ENCODE assay signal across 8 cellular contexts in the genomic region with DNA sequence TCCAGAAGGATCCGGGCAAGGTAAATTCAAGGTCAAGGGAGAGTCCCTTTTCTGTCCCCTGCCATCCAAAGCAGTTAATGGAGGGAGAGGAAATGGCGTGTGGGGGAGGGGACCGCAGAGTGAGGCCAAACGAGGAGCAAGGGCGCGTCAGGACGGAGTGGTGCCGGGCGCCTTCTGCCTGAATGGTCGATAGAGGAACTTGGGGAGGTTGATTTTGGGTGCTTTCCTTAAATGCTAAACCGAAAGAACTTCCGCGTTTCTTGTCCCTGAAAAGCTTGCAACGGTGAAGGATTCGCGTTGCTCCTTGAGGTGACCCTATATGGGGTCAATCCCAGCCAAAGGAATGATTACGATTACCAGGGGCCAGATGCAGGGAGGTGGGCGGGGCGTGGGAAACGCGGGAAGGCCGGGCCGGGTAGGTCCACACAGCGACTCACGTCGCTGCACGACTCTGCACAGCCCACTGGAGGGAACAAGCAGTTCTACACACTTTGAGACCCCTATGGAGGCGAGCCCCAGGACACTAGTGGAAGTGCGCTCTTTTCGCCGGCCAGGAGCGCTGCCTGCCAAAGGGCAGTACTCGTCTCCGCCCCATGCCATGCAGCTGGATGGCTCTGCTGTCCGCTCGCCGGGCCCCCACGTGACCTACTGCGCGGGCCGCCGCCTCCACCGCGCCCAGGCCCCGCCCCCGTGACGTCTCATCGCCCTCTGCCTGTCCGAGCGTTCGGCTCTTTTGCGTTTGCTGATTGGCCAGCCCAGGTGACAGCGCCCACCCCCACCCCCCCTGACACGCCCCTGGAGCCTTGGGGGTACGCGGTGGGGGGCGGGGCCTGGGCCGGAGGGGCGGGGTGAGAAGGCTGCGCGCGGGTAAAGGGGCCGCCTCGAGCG. TPM values are rescaled to one million over a fixed set of nuclear protein-coding genes. Genes with fewer than 3 reads are reported as not detected.
DNase-seq lines count a peak whose midpoint lies in the region; ATAC-seq and TF ChIP-seq lines count a peak whose summit lies in the region.

No MANE protein-coding gene starts in this region.

- no peak for TF ChIP-seq CTCF in fibroblast of pulmonary artery (IDR thresholded peaks at IDR 0.05; ENCODE audit: low read length, missing control alignments)

- peaks cover 14% of the 10 kb centered on the region for H3K4me1 Mint-ChIP-seq in activated T-helper 17 cell treated with anti-CD3 and anti-CD28 coated beads, Interleukin-2, amount 50 U/mL, for 72 hours
- H3K4me1 Mint-ChIP-seq in natural killer cell treated with Interleukin-12 subunit alpha and Interleukin-12 subunit beta and Interleukin-15 and Interleukin-18, amount 100 ng/mL, for 72 hours (ENCODE audit: low read depth in 2 of 2), result peaks cover 19 to 37% of the 10 kb centered on the region in 2 donors

- H3K27ac Mint-ChIP-seq in activated T-helper 17 cell treated with anti-CD3 and anti-CD28 coated beads, Interleukin-2, amount 50 U/mL, for 72 hours, result peak overlapping the region; percentile 98
- H3K27ac Mint-ChIP-seq in natural killer cell treated with Interleukin-12 subunit alpha and Interleukin-12 subunit beta and Interleukin-15 and Interleukin-18, amount 100 ng/mL, for 72 hours, result peak overlapping the region; percentile 86 to 92

- DNase-seq in EH (ENCODE audit: low read depth), result peak; percentile 93
- DNase-seq in GOT3 (lab: John Stamatoyannopoulos, UW), result peak; percentile 60
- DNase-seq in Kasumi-1 (lab: John Stamatoyannopoulos, UW), result peak; percentile 74 to 78
- DNase-seq in RPMI7951 (ENCODE audit: low read depth), result peak; percentile 92
- peak; percentile 93 for DNase-seq in fibroblast of pulmonary artery (ENCODE audit: low read depth)
- peak; percentile 95 for DNase-seq in natural killer cell treated with Interleukin-12 subunit alpha and Interleukin-12 subunit beta and Interleukin-15 and Interleukin-18, amount 100 ng/mL, for 72 hours (ENCODE audit: low spot score)
- peak; percentile 80 to 89 (median 84) for DNase-seq in stimulated activated naive CD4-positive, alpha-beta T cell (lab: John Stamatoyannopoulos, UW)

- peak; percentile 68 for ATAC-seq in activated T-helper 17 cell treated with anti-CD3 and anti-CD28 coated beads, Interleukin-2, amount 50 U/mL, for 72 hours (replicated peaks)
- peak; percentile 93 to 95 for ATAC-seq in natural killer cell treated with Interleukin-12 subunit alpha and Interleukin-12 subunit beta and Interleukin-15 and Interleukin-18, amount 100 ng/mL, for 72 hours

- H3K4me3 Mint-ChIP-seq in activated T-helper 17 cell treated with anti-CD3 and anti-CD28 coated beads, Interleukin-2, amount 50 U/mL, for 72 hours, result peak overlapping the region; percentile 84
- peak overlapping the region; percentile 92 for H3K4me3 Mint-ChIP-seq in natural killer cell treated with Interleukin-12 subunit alpha and Interleukin-12 subunit beta and Interleukin-15 and Interleukin-18, amount 100 ng/mL, for 72 hours

- peaks cover 56% of the 10 kb centered on the region for H3K36me3 Mint-ChIP-seq in activated T-helper 17 cell treated with anti-CD3 and anti-CD28 coated beads, Interleukin-2, amount 50 U/mL, for 72 hours (ENCODE audit: low read depth)
- no peaks in the 10 kb centered on the region for H3K36me3 Mint-ChIP-seq in natural killer cell treated with Interleukin-12 subunit alpha and Interleukin-12 subunit beta and Interleukin-15 and Interleukin-18, amount 100 ng/mL, for 72 hours

- no peaks in the 10 kb centered on the region for H3K27me3 Mint-ChIP-seq in activated T-helper 17 cell treated with anti-CD3 and anti-CD28 coated beads, Interleukin-2, amount 50 U/mL, for 72 hours
- no peaks in the 10 kb centered on the region for H3K27me3 Mint-ChIP-seq in natural killer cell treated with Interleukin-12 subunit alpha and Interleukin-12 subunit beta and Interleukin-15 and Interleukin-18, amount 100 ng/mL, for 72 hours

- no peaks in the 10 kb centered on the region for H3K9me3 Mint-ChIP-seq in activated T-helper 17 cell treated with anti-CD3 and anti-CD28 coated beads, Interleukin-2, amount 50 U/mL, for 72 hours
- no peaks in the 10 kb centered on the region for H3K9me3 Mint-ChIP-seq in natural killer cell treated with Interleukin-12 subunit alpha and Interleukin-12 subunit beta and Interleukin-15 and Interleukin-18, amount 100 ng/mL, for 72 hours

- peak overlapping the region; percentile 68 for H3K4me3 ChIP-seq in fibroblast of pulmonary artery (replicated peaks; ENCODE audit: low read depth, low read length)

RNA-seq across cellular contexts. Expression of a gene that starts 0.5 kb away (rescaled TPM):
- total RNA-seq in RPMI7951 (2014; rRNA removed; shearing (Covaris generic)), result 6.6 and 7.2 TPM in 2 replicates
- 100 to 1,000 TPM in 1 of 2 donors, 10 to 100 TPM in 1; 70.4 to 120 TPM for total RNA-seq in activated T-helper 17 cell treated with anti-CD3 and anti-CD28 coated beads, Interleukin-2, amount 50 U/mL, for 72 hours
- 10 to 100 TPM; 28.7 to 58.9 TPM for total RNA-seq in natural killer cell treated with Interleukin-12 subunit alpha and Interleukin-12 subunit beta and Interleukin-15 and Interleukin-18, amount 100 ng/mL, for 72 hours

Comparison
In these comparisons a context has a peak if more than half of its experiments do, and no peak if none do; other contexts are left out.
1. Peak in every context shown above with its lines: DNase-seq, ATAC-seq and H3K4me3 ChIP-seq.